In genomic region chr2:42010743-42011298, GRCh38 we compare ENCODE assay signal across 16 cellular contexts. TPM values are rescaled to one million over a fixed set of nuclear protein-coding genes. Genes with fewer than 3 reads are reported as not detected.
DNase-seq lines count a peak whose midpoint lies in the region; ATAC-seq, FAIRE-seq and TF ChIP-seq lines count a peak whose summit lies in the region.
"Had no signal": no experiment of that assay in that cellular context is flagged by ENCODE, and none has a peak within 500 bp of the region (broad histone marks: within the 10 kb centered on the region; RNA-seq: fewer than 3 reads in every experiment).

No MANE protein-coding gene starts in this region.

- no peak overlapping the region for H3K9ac ChIP-seq in mammary epithelial cell (ENCODE audit: insufficient read depth, low read length)

- H3K27ac ChIP-seq in CD4-positive, alpha-beta T cell (ENCODE audit: low read depth, low read length): no peak overlapping the region
- no peak overlapping the region for H3K27ac ChIP-seq in mammary epithelial cell (ENCODE audit: insufficient read depth, low read depth, low read length)
- no peak overlapping the region for H3K27ac ChIP-seq in sigmoid colon
- H3K27ac ChIP-seq: cardiac muscle cell, esophagus squamous epithelium had no signal

- dilution Hi-C loops in mammary epithelial cell (cut with HindIII; ENCODE audit: low sequenced_read_pairs): no loop called here

- in situ Hi-C loops in mammary epithelial cell (cut with MboI; ENCODE audit: low sequenced_read_pairs in 2 of 2): no loop called here

- TF ChIP-seq CTCF in CD4-positive, alpha-beta T cell (IDR thresholded peaks at IDR 0.05): no peak
- no peak for TF ChIP-seq CTCF in mammary epithelial cell (conservative IDR thresholded peaks at IDR 0.05 in 1 of 2, IDR thresholded peaks at IDR 0.05 in 1 of 2; ENCODE audit: extremely low read depth in 1 of 2, insufficient read depth in 1 of 2, low read depth in 1 of 2, low read length in 2 of 2)
- no peak for TF ChIP-seq CTCF in nephron progenitor cell (IDR thresholded peaks at IDR 0.05)
- no peak for TF ChIP-seq CTCF in sigmoid colon (IDR thresholded peaks at IDR 0.05)

- peaks cover 19% of the 10 kb centered on the region for H3K4me1 Mint-ChIP-seq in CD4-positive, alpha-beta T cell (ENCODE audit: low read depth)
- peaks cover 48% of the 10 kb centered on the region for H3K4me1 Mint-ChIP-seq in nephron progenitor cell

- H3K36me3 Mint-ChIP-seq in CD4-positive, alpha-beta T cell (ENCODE audit: low read depth): no peaks in the 10 kb centered on the region
- peaks cover 9% of the 10 kb centered on the region for H3K36me3 Mint-ChIP-seq in nephron progenitor cell (ENCODE audit: low read depth)
- H3K36me3 Mint-ChIP-seq: mesothelial cell of epicardium had no signal

- H2AFZ ChIP-seq in mammary epithelial cell (ENCODE audit: low read depth, low read length): no peak overlapping the region

- no peak for ATAC-seq in CD4-positive, alpha-beta T cell (ENCODE audit: poor library complexity)
- no peak for ATAC-seq in HG03097 (IDR thresholded peaks at IDR 0.05; ENCODE audit: low FRiP score, unreplicated experiment)

- no peaks in the 10 kb centered on the region for H3K27me3 ChIP-seq in CD4-positive, alpha-beta T cell (ENCODE audit: control insufficient read depth, insufficient read depth, low read length)
- H3K27me3 ChIP-seq in mammary epithelial cell (ENCODE audit: insufficient read depth, low read length) (no peaks in the 10 kb centered on the region), sigmoid colon (no peaks in the 10 kb centered on the region)
- H3K27me3 ChIP-seq: cardiac muscle cell had no signal

- no peaks in the 10 kb centered on the region for H3K79me2 ChIP-seq in mammary epithelial cell (ENCODE audit: insufficient read depth, low read length)

- WGBS in mammary epithelial cell (ENCODE audit: low coverage, missing lambda C conversion rate): 84% methylated on average over 11 of the region's 11 CpGs
- WGBS in sigmoid colon, 2 donors: 86 to 88% methylated on average over 11 of the region's 11 CpGs

- peaks cover 9% of the 10 kb centered on the region for H3K27me3 Mint-ChIP-seq in CD4-positive, alpha-beta T cell
- peaks cover 12% of the 10 kb centered on the region for H3K27me3 Mint-ChIP-seq in nephron progenitor cell (ENCODE audit: low read depth, poor library complexity)

- H3K4me2 ChIP-seq in mammary epithelial cell (ENCODE audit: insufficient read depth, low read depth, low read length): no peak overlapping the region

- no peak for DNase-seq in CD4-positive, alpha-beta T cell
- DNase-seq in HT1080 (ENCODE audit: low read depth): peak; percentile 52
- DNase-seq in mammary epithelial cell: peak; percentile 26
- DNase-seq in nephron progenitor cell: no peak
- DNase-seq in GM19239 (ENCODE audit: insufficient read length, low spot score): no peak
- no peak for DNase-seq in sigmoid colon
- DNase-seq in frontal cortex (ENCODE audit: low spot score in 2 of 2): no peak
- DNase-seq: DND-41, esophagus squamous epithelium, NCI-H1092, NCI-H748 treated with DMSO at 0.1 percent for 48 hours had no signal

- H3K4me1 ChIP-seq in mammary epithelial cell (ENCODE audit: insufficient read depth, low read length): no peaks in the 10 kb centered on the region
- no peaks in the 10 kb centered on the region for H3K4me1 ChIP-seq in sigmoid colon

- H4K20me1 ChIP-seq in mammary epithelial cell (ENCODE audit: insufficient read depth, low read length): no peaks in the 10 kb centered on the region

- H3K27ac Mint-ChIP-seq in CD4-positive, alpha-beta T cell: no peak overlapping the region
- H3K27ac Mint-ChIP-seq in nephron progenitor cell: peak overlapping the region; percentile 36
- H3K27ac Mint-ChIP-seq: mesothelial cell of epicardium; T-helper 1 cell treated with Interleukin-12 subunit alpha and Interleukin-12 subunit beta and Interleukin-4 antibody, amounts not matched to agents 30 μg/mL and 1 μg/mL, for 36 hours had no signal

- peak overlapping the region; percentile 52 for H3K4me3 Mint-ChIP-seq in CD4-positive, alpha-beta T cell
- H3K4me3 Mint-ChIP-seq in nephron progenitor cell: no peak overlapping the region
- H3K4me3 Mint-ChIP-seq: mesothelial cell of epicardium; T-helper 1 cell treated with Interleukin-12 subunit alpha and Interleukin-12 subunit beta and Interleukin-4 antibody, amounts not matched to agents 30 μg/mL and 1 μg/mL, for 36 hours had no signal

- FAIRE-seq in GM19239 (lab: Jason Lieb, UNC) (no peak), frontal cortex (lab: Jason Lieb, UNC) (no peak)
- FAIRE-seq: H1 had no signal

- CTCF ChIA-PET in CD4-positive, alpha-beta T cell (lab: Charles Lee): no interaction called here
- CTCF ChIA-PET in mammary epithelial cell (lab: Charles Lee; ENCODE audit: low non-redundant PET): no interaction called here

- no TSS peak for BruUV-seq in mammary epithelial cell (replicated peaks; lab: Mats Ljungman, UMichigan)

- no peak overlapping the region for H3K4me3 ChIP-seq in mammary epithelial cell (replicated peaks in 1 of 3; ENCODE audit: insufficient read depth in 1 of 3, low read depth in 2 of 3, low read length in 3 of 3)
- no peak overlapping the region for H3K4me3 ChIP-seq in sigmoid colon
- H3K4me3 ChIP-seq: cardiac muscle cell, esophagus squamous epithelium had no signal

- POLR2A ChIA-PET in CD4-positive, alpha-beta T cell (lab: Charles Lee): no interaction called here

- H3K9me3 ChIP-seq in CD4-positive, alpha-beta T cell (ENCODE audit: control insufficient read depth, low read length): no peaks in the 10 kb centered on the region
- H3K9me3 ChIP-seq in mammary epithelial cell (replicated peaks; ENCODE audit: insufficient read depth, low read length) (no peaks in the 10 kb centered on the region), sigmoid colon (no peaks in the 10 kb centered on the region)
- H3K9me3 ChIP-seq: esophagus squamous epithelium had no signal

- H3K9me3 Mint-ChIP-seq in CD4-positive, alpha-beta T cell: no peaks in the 10 kb centered on the region
- H3K9me3 Mint-ChIP-seq in nephron progenitor cell: peaks cover 19% of the 10 kb centered on the region
- H3K9me3 Mint-ChIP-seq: mesothelial cell of epicardium; T-helper 1 cell treated with Interleukin-12 subunit alpha and Interleukin-12 subunit beta and Interleukin-4 antibody, amounts not matched to agents 30 μg/mL and 1 μg/mL, for 36 hours had no signal

- intact Hi-C loops in CD4-positive, alpha-beta T cell (cut with DNase I, micrococcal nuclease): no loop called here
- intact Hi-C loops in mammary epithelial cell (cut with micrococcal nuclease) (no loop called here), sigmoid colon (cut with DNase I) (no loop called here)

- no peak for TF ChIP-seq EP300 in sigmoid colon (IDR thresholded peaks at IDR 0.05)

- no peak for TF ChIP-seq POLR2A in sigmoid colon (IDR thresholded peaks at IDR 0.05)

- no peaks in the 10 kb centered on the region for H3K36me3 ChIP-seq in mammary epithelial cell (ENCODE audit: insufficient read depth, low read length)
- no peaks in the 10 kb centered on the region for H3K36me3 ChIP-seq in sigmoid colon
- H3K36me3 ChIP-seq: cardiac muscle cell, esophagus squamous epithelium had no signal

RNA-seq across cellular contexts. Expression of gene PKDCC, which starts 37.0 kb away (rescaled TPM):
- total RNA-seq in CD4-positive, alpha-beta T cell: not detected
- 5.4 and 11.4 TPM in 2 replicates for total RNA-seq in HT1080 (2014; rRNA removed; shearing (Covaris generic))
- 7.4 and 8.1 TPM in 2 replicates for polyA plus RNA-seq in HT1080 (2015; cell fraction: cytosol; rRNA removed)
- polyA plus RNA-seq in HT1080 (2015; cell fraction: nucleus; rRNA removed): 22.7 and 37.0 TPM in 2 replicates
- total RNA-seq in mammary epithelial cell (under 1 TPM in 1 of 2 donors, not detected in 1; 0.17 TPM), sigmoid colon (100 to 1,000 TPM in 2 of 4 donors, 10 to 100 TPM in 2; 64.8 to 106 (median 96.1) TPM), frontal cortex (19.6 TPM)
- polyA plus RNA-seq in mammary epithelial cell (not detected), sigmoid colon (10 to 100 TPM; 13.9 to 67.7 (median 21.0) TPM)
- polyA minus RNA-seq in mammary epithelial cell: not detected

Comparison
In these comparisons a context has a peak if more than half of its experiments do, and no peak if none do; other contexts are left out.
1. DNase-seq: peak in HT1080 (single experiment) and mammary epithelial cell (single experiment); none in CD4-positive, alpha-beta T cell (0 of 10), nephron progenitor cell (single experiment), GM19239 (single experiment), sigmoid colon (single experiment) and frontal cortex (0 of 2).